Comparison of ENCODE assay signal across 27 cellular contexts in the genomic region with DNA sequence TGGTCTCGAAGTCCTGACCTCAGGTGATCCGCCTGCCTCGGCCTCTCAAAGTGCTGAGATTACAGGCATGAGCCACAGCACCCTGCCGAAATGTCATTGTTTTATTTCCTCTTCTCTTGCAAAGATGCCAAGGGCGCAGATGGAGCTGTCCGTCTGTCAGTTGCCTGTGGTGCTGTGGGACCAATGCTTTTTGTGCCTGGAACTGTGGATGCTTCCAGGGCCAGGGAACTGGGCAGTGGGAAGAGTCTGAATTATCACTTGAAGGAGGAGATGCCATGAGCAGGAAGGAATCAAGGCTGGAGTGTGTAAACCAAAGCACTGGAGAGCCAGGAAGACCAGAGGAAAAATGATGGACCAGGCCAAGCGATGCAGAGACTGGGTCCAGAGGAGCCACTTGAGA.
"Had no signal": no experiment of that assay in that cellular context is flagged by ENCODE, and none has a peak within 500 bp of the region (broad histone marks: within the 10 kb centered on the region; RNA-seq: fewer than 3 reads in every experiment).

No MANE protein-coding gene starts in this region.

- H3K27ac ChIP-seq: ascending aorta, breast epithelium, cardiac muscle cell, colonic mucosa, esophagus muscularis mucosa, foreskin keratinocyte, gastrocnemius medialis had no signal

- H3K4me1 Mint-ChIP-seq: activated CD4-positive, alpha-beta memory T cell treated with anti-CD3 and anti-CD28 coated beads, Interleukin-2, amount 10 ng/mL, durations not matched to agents 7 days and 5 days; activated CD4-positive, alpha-beta T cell treated with anti-CD3 and anti-CD28 coated beads, Interleukin-2, amount 10 ng/mL, durations not matched to agents 7 days and 5 days; activated naive CD4-positive, alpha-beta T cell treated with anti-CD3 and anti-CD28 coated beads, Interleukin-2, amount 10 ng/mL, durations not matched to agents 7 days and 5 days; activated naive CD8-positive, alpha-beta T cell treated with anti-CD3 and anti-CD28 coated beads, Interleukin-2, amount 10 ng/mL, durations not matched to agents 7 days and 5 days; brain had no signal

- H3K4me3 Mint-ChIP-seq: activated CD4-positive, alpha-beta memory T cell treated with anti-CD3 and anti-CD28 coated beads, Interleukin-2, amount 10 ng/mL, durations not matched to agents 7 days and 5 days; activated CD4-positive, alpha-beta T cell treated with anti-CD3 and anti-CD28 coated beads, Interleukin-2, amount 10 ng/mL, durations not matched to agents 7 days and 5 days; activated naive CD4-positive, alpha-beta T cell treated with anti-CD3 and anti-CD28 coated beads, Interleukin-2, amount 10 ng/mL, durations not matched to agents 7 days and 5 days; activated naive CD8-positive, alpha-beta T cell treated with anti-CD3 and anti-CD28 coated beads, Interleukin-2, amount 10 ng/mL, durations not matched to agents 7 days and 5 days; activated T-cell treated with anti-CD3 and anti-CD28 coated beads, Interleukin-2, amount 50 U/mL, for 24 hours; activated T-cell treated with anti-CD3 and anti-CD28 coated beads, Interleukin-2, amount 50 U/mL, for 72 hours; brain had no signal

- H3K27me3 ChIP-seq: ascending aorta, breast epithelium, cardiac muscle cell, colonic mucosa, esophagus muscularis mucosa, foreskin keratinocyte, gastrocnemius medialis had no signal

- H3K9me3 ChIP-seq: ascending aorta, colonic mucosa, gastrocnemius medialis had no signal

- H3K27ac Mint-ChIP-seq: activated CD4-positive, alpha-beta memory T cell treated with anti-CD3 and anti-CD28 coated beads, Interleukin-2, amount 10 ng/mL, durations not matched to agents 7 days and 5 days; activated CD4-positive, alpha-beta T cell treated with anti-CD3 and anti-CD28 coated beads, Interleukin-2, amount 10 ng/mL, durations not matched to agents 7 days and 5 days; activated naive CD4-positive, alpha-beta T cell treated with anti-CD3 and anti-CD28 coated beads, Interleukin-2, amount 10 ng/mL, durations not matched to agents 7 days and 5 days; activated naive CD4-positive, alpha-beta T cell treated with anti-CD3 and anti-CD28 coated beads, Interleukin-2, amount 50 U/mL, for 72 hours; activated naive CD8-positive, alpha-beta T cell treated with anti-CD3 and anti-CD28 coated beads, Interleukin-2, amount 10 ng/mL, durations not matched to agents 7 days and 5 days; activated T-cell treated with anti-CD3 and anti-CD28 coated beads, Interleukin-2, amount 50 U/mL, for 24 hours; activated T-cell treated with anti-CD3 and anti-CD28 coated beads, Interleukin-2, amount 50 U/mL, for 72 hours; brain had no signal

- H3K4me1 ChIP-seq: ascending aorta, breast epithelium, colonic mucosa, esophagus muscularis mucosa, foreskin keratinocyte, gastrocnemius medialis had no signal

- H3K4me3 ChIP-seq: ascending aorta, breast epithelium, cardiac muscle cell, colonic mucosa, esophagus muscularis mucosa, gastrocnemius medialis had no signal

- H3K27me3 Mint-ChIP-seq: activated CD4-positive, alpha-beta memory T cell treated with anti-CD3 and anti-CD28 coated beads, Interleukin-2, amount 10 ng/mL, durations not matched to agents 7 days and 5 days; activated CD4-positive, alpha-beta T cell treated with anti-CD3 and anti-CD28 coated beads, Interleukin-2, amount 10 ng/mL, durations not matched to agents 7 days and 5 days; activated naive CD4-positive, alpha-beta T cell treated with anti-CD3 and anti-CD28 coated beads, Interleukin-2, amount 10 ng/mL, durations not matched to agents 7 days and 5 days; activated naive CD8-positive, alpha-beta T cell treated with anti-CD3 and anti-CD28 coated beads, Interleukin-2, amount 10 ng/mL, durations not matched to agents 7 days and 5 days; activated T-cell treated with anti-CD3 and anti-CD28 coated beads, Interleukin-2, amount 50 U/mL, for 24 hours had no signal

- H3K36me3 Mint-ChIP-seq: activated naive CD4-positive, alpha-beta T cell treated with anti-CD3 and anti-CD28 coated beads, Interleukin-2, amount 10 ng/mL, durations not matched to agents 7 days and 5 days; activated naive CD8-positive, alpha-beta T cell treated with anti-CD3 and anti-CD28 coated beads, Interleukin-2, amount 10 ng/mL, durations not matched to agents 7 days and 5 days had no signal

- ATAC-seq: activated naive CD4-positive, alpha-beta T cell treated with anti-CD3 and anti-CD28 coated beads, Interleukin-2, amount 50 U/mL, for 72 hours; activated T-cell treated with anti-CD3 and anti-CD28 coated beads, Interleukin-2, amount 50 U/mL, for 72 hours; foreskin keratinocyte; gastrocnemius medialis had no signal

- DNase-seq: activated CD4-positive, alpha-beta memory T cell treated with anti-CD3 and anti-CD28 coated beads, Interleukin-2, amount 10 ng/mL, durations not matched to agents 7 days and 5 days; activated CD4-positive, alpha-beta T cell treated with anti-CD3 and anti-CD28 coated beads for 1 hour; activated CD4-positive, alpha-beta T cell treated with anti-CD3 and anti-CD28 coated beads for 4 hours; activated CD4-positive, alpha-beta T cell treated with anti-CD3 and anti-CD28 coated beads, Interleukin-2, amount 10 ng/mL, durations not matched to agents 7 days and 5 days; activated CD4-positive, alpha-beta T cell treated with anti-CD3 and anti-CD28 coated beads, Interleukin-2, amount 50 U/mL, for 4 hours; activated CD8-positive, alpha-beta memory T cell treated with anti-CD3 and anti-CD28 coated beads, Interleukin-2, amount 50 U/mL, for 48 hours; activated gamma-delta T cell; activated naive CD4-positive, alpha-beta T cell; activated naive CD4-positive, alpha-beta T cell treated with anti-CD3 and anti-CD28 coated beads, Interleukin-2, amount 10 ng/mL, durations not matched to agents 7 days and 5 days; activated naive CD8-positive, alpha-beta T cell treated with anti-CD3 and anti-CD28 coated beads, Interleukin-2, amount 10 ng/mL, durations not matched to agents 7 days and 5 days; activated T-cell treated with anti-CD3 and anti-CD28 coated beads for 4 hours; activated T-cell treated with anti-CD3 and anti-CD28 coated beads, Interleukin-2, amount 50 U/mL, for 24 hours; activated T-cell treated with anti-CD3 and anti-CD28 coated beads, Interleukin-2, amount 50 U/mL, for 72 hours; central memory CD4-positive, alpha-beta T cell; colonic mucosa; effector CD8-positive, alpha-beta T cell; erythroblast; foreskin keratinocyte; gastrocnemius medialis; glutamatergic neuron; T-helper 2 cell had no signal

- H3K36me3 ChIP-seq: ascending aorta, breast epithelium, cardiac muscle cell, colonic mucosa, gastrocnemius medialis had no signal
